Comparison of ENCODE assay signal across 21 cellular contexts in the genomic region with DNA sequence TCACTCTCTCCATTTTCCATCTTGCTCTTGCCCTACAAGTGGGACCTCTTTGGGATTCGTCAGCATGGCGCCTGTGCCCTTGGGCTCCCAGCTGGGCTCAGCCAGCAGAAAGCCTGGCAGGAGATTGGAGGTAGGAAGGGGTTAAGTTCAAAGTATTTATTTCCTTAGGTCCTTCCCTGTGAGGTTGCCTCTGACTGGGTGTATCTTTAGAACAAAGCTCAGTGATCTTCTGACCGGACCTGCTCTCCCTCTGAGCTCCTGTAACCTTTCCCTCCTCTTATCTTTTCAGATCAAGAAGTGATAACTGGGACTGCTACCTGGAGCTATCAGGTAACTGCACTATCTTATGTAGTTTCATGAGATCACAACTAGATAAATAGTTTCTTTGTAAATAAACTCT.
"Had no signal": no experiment of that assay in that cellular context is flagged by ENCODE, and none has a peak within 500 bp of the region (broad histone marks: within the 10 kb centered on the region; RNA-seq: fewer than 3 reads in every experiment).

No MANE protein-coding gene starts in this region.

- H3K4me1 ChIP-seq: heart left ventricle, left ventricle myocardium inferior, psoas muscle, suprapubic skin had no signal

- H3K36me3 ChIP-seq: heart left ventricle, left ventricle myocardium inferior, neutrophil, suprapubic skin, thyroid gland had no signal

- DNase-seq: central memory CD4-positive, alpha-beta T cell; effector CD4-positive, alpha-beta T cell; endodermal cell; erythroblast; foreskin melanocyte; heart left ventricle; hypothalamus; islet precursor cell; left ventricle myocardium inferior; mesenchymal stem cell; naive thymus-derived CD4-positive, alpha-beta T cell; psoas muscle; retina; stimulated activated CD4-positive, alpha-beta T cell treated with anti-CD3 and anti-CD28 coated beads, Interleukin-2, amount 100 ng/mL, for 24 hours; stimulated activated naive CD8-positive, alpha-beta T cell treated with anti-CD3 and anti-CD28 coated beads, Interleukin-15, Interleukin-2, amounts not matched to agents 100 U/mL and 50 U/mL, for 24 hours; thyroid gland had no signal

- H3K9me3 ChIP-seq: heart left ventricle, left ventricle myocardium inferior, neutrophil, psoas muscle, suprapubic skin, thyroid gland had no signal

- ATAC-seq: heart left ventricle; naive thymus-derived CD4-positive, alpha-beta T cell; psoas muscle; sciatic nerve; stimulated activated naive CD8-positive, alpha-beta T cell treated with anti-CD3 and anti-CD28 coated beads, Interleukin-15, Interleukin-2, amounts not matched to agents 100 U/mL and 50 U/mL, for 24 hours had no signal

- H3K27me3 ChIP-seq: heart left ventricle, neutrophil, suprapubic skin, thyroid gland had no signal

- H3K4me3 ChIP-seq: coronary artery, heart left ventricle, left ventricle myocardium inferior, lung, psoas muscle, suprapubic skin, thyroid gland had no signal

- H3K27ac ChIP-seq: coronary artery, heart left ventricle, left ventricle myocardium inferior, neutrophil, psoas muscle, suprapubic skin, thyroid gland had no signal
